ENCODE assay signal across 1 cellular context in the genomic region with DNA sequence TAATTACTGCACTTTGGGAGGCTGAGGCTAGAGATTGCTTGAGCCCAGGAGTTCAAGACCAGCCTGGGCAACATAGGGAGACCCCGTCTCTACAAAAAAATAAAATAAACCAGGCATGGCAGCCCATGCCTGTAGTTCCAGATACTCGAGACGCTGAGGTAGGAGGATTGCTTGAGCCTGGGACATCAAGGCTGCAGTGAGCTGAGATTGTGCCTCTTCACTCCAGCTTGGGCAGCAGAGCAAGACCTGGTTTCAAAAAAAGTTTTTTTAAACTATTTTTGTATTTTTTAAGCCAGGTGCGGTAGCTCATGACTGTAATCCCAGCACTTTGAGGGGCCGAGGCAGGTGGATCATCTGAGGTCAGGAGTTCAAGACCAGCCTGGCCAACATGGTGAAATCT. TPM values are rescaled to one million over a fixed set of nuclear protein-coding genes. Genes with fewer than 3 reads are reported as not detected.
"Had no signal": no experiment of that assay in that cellular context is flagged by ENCODE, and none has a peak within 500 bp of the region (broad histone marks: within the 10 kb centered on the region; RNA-seq: fewer than 3 reads in every experiment).

No MANE protein-coding gene starts in this region.

RNA-seq across cellular contexts. Expression of gene REEP2, which starts 34.3 kb away (rescaled TPM):
- total RNA-seq: activated B cell treated with CpG ODN at 0.5 μM for 24 hours had no signal
